18 cellular contexts compared by ENCODE assay signal in the genomic region with DNA sequence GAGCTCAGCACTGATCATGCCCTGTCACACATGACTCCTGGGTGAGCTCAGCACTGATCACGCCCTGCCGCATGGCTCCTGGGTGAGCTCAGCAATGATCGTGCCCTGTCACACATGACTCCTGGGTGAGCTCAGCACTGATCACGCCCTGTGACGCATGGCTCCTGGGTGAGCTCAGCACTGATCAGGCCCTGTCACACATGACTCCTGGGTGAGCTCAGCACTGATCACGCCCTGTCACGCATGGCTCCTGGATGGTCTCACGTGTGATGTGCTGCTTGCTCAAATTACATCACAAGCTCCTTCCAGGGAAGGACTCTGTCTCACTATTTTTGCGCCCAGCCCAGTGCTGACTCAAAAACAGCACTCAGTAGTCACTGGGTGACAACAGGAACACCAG.
"Had no signal": no experiment of that assay in that cellular context is flagged by ENCODE, and none has a peak within 500 bp of the region (broad histone marks: within the 10 kb centered on the region; RNA-seq: fewer than 3 reads in every experiment).

No MANE protein-coding gene starts in this region.

- H3K27ac Mint-ChIP-seq: activated naive CD8-positive, alpha-beta T cell; activated T-helper 1 cell treated with anti-CD3 and anti-CD28 coated beads, Interleukin-12 subunit alpha, Interleukin-12 subunit beta, Interleukin-2, Interleukin-4 antibody, amounts not matched to agents 30 ng/mL and 10 ng/mL and 1 ng/mL, durations not matched to agents 14 hours and 24 hours and 36 hours; memory B cell; progenitor cell of endocrine pancreas; stimulated activated naive CD8-positive, alpha-beta T cell treated with anti-CD3 and anti-CD28 coated beads, Interleukin-15, Interleukin-2, amounts not matched to agents 100 ng/mL and 50 ng/mL, for 24 hours had no signal

- H3K27me3 Mint-ChIP-seq: activated naive CD8-positive, alpha-beta T cell; memory B cell; progenitor cell of endocrine pancreas; stimulated activated naive CD8-positive, alpha-beta T cell treated with anti-CD3 and anti-CD28 coated beads, Interleukin-15, Interleukin-2, amounts not matched to agents 100 ng/mL and 50 ng/mL, for 24 hours had no signal

- DNase-seq: activated CD4-positive, CD25-positive, alpha-beta regulatory T cell treated with anti-CD3 and anti-CD28 coated beads, Interleukin-2, amount 50 U/mL, for 72 hours; activated T-cell treated with anti-CD3 and anti-CD28 coated beads for 4 hours; dermis blood vessel endothelial cell; effector memory CD4-positive, alpha-beta T cell; immature natural killer cell; kidney glomerular epithelial cell; left ventricle myocardium inferior; stimulated activated CD4-positive, alpha-beta T cell treated with anti-CD3 and anti-CD28 coated beads, Interleukin-12 subunit alpha, Interleukin-12 subunit beta, amount 100 ng/mL, for 4 hours; stimulated activated CD4-positive, alpha-beta T cell treated with anti-CD3 and anti-CD28 coated beads, Interleukin-2, amount 100 ng/mL, for 24 hours; transverse colon had no signal

- H3K4me3 Mint-ChIP-seq: activated naive CD8-positive, alpha-beta T cell; activated T-helper 1 cell treated with anti-CD3 and anti-CD28 coated beads, Interleukin-12 subunit alpha, Interleukin-12 subunit beta, Interleukin-2, Interleukin-4 antibody, amounts not matched to agents 30 ng/mL and 10 ng/mL and 1 ng/mL, durations not matched to agents 14 hours and 24 hours and 36 hours; immature natural killer cell; memory B cell; stimulated activated naive CD8-positive, alpha-beta T cell treated with anti-CD3 and anti-CD28 coated beads, Interleukin-15, Interleukin-2, amounts not matched to agents 100 ng/mL and 50 ng/mL, for 24 hours had no signal

- H3K4me3 ChIP-seq: cardiac muscle cell, left ventricle myocardium inferior, transverse colon, vagina had no signal

- H3K9me3 Mint-ChIP-seq: activated T-helper 1 cell treated with anti-CD3 and anti-CD28 coated beads, Interleukin-12 subunit alpha, Interleukin-12 subunit beta, Interleukin-2, Interleukin-4 antibody, amounts not matched to agents 30 ng/mL and 10 ng/mL and 1 ng/mL, durations not matched to agents 14 hours and 24 hours and 36 hours; immature natural killer cell; memory B cell; stimulated activated naive CD8-positive, alpha-beta T cell treated with anti-CD3 and anti-CD28 coated beads, Interleukin-15, Interleukin-2, amounts not matched to agents 100 ng/mL and 50 ng/mL, for 24 hours had no signal

- H3K9me3 ChIP-seq: left ventricle myocardium inferior, transverse colon, vagina had no signal

- H3K27me3 ChIP-seq: cardiac muscle cell, transverse colon, vagina had no signal

- H3K27ac ChIP-seq: cardiac muscle cell, left ventricle myocardium inferior, transverse colon, vagina, VCaP had no signal

- H3K4me1 Mint-ChIP-seq: memory B cell had no signal

- H3K4me1 ChIP-seq: transverse colon, vagina had no signal

- H3K36me3 ChIP-seq: transverse colon had no signal
